In the genomic region with DNA sequence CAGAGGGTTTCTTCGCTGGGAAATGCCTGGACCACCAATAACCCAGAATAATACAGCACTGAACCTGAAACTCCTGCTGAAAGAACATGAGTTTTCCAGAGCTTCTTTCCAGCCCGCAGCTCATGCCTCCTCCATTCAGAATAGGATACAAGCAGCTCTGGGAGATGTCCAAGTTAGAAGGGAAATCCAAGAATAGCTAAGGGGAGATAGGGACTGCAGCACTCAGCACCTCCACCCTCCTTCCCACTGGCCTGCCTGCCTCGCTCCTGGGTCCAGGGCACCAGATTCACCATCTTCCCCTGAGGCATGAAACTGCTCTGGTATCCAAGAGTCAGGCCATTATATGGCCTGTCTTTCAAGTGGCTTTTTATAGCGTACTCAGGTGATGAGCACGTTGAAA, we compare ENCODE assay signal across 19 cellular contexts. TPM values are rescaled to one million over a fixed set of nuclear protein-coding genes. Genes with fewer than 3 reads are reported as not detected.
A peak's percentile ranks its signal among the peaks of the same experiment; 100 is the strongest.
DNase-seq lines count a peak whose midpoint lies in the region; ATAC-seq and TF ChIP-seq lines count a peak whose summit lies in the region.
"Had no signal": no experiment of that assay in that cellular context is flagged by ENCODE, and none has a peak within 500 bp of the region (broad histone marks: within the 10 kb centered on the region; RNA-seq: fewer than 3 reads in every experiment).

No MANE protein-coding gene starts in this region.

- no peak for TF ChIP-seq POLR2A in erythroblast (IDR thresholded peaks at IDR 0.05; ENCODE audit: low read length)

- peak; percentile 27 to 65 for DNase-seq in cardiac muscle cell (ENCODE audit: low read depth in 1 of 2, low spot score in 1 of 2)
- no peak for DNase-seq in cardiac septum (ENCODE audit: low spot score)
- no peak for DNase-seq in epithelial cell of prostate (ENCODE audit: low read depth, low spot score)
- DNase-seq in right cardiac atrium, result peak in 2 of 3 donors; percentile 55 to 65
- DNase-seq in erythroblast (lab: John Stamatoyannopoulos, UW), result no peak
- DNase-seq in AG08395 (ENCODE audit: low spot score), result no peak
- no peak for DNase-seq in stimulated activated naive CD4-positive, alpha-beta T cell (lab: John Stamatoyannopoulos, UW)
- DNase-seq: DND-41, GDM1, HCEC 1CT, NCI-H1417 treated with DMSO at 0.1 percent for 48 hours, NCI-H1930, NCI-H2171 treated with DMSO at 0.1 percent for 48 hours, NCI-H446 treated with DMSO at 0.1 percent for 48 hours, NCI-H82, PC-9 had no signal

- ATAC-seq in right cardiac atrium, result peak; percentile 81 to 91
- ATAC-seq: GM12878 had no signal

- H3K27me3 ChIP-seq in cardiac muscle cell, result no peaks in the 10 kb centered on the region
- no peaks in the 10 kb centered on the region for H3K27me3 ChIP-seq in right cardiac atrium (ENCODE audit: control insufficient read depth, insufficient read depth)

- H3K9me3 ChIP-seq in cardiac muscle cell (ENCODE audit: low read depth) (no peaks in the 10 kb centered on the region), right cardiac atrium (ENCODE audit: control insufficient read depth, low read length) (no peaks in the 10 kb centered on the region)

- H3K27ac ChIP-seq in cardiac muscle cell (no peak overlapping the region), epithelial cell of prostate (peak overlapping the region; percentile 92), right cardiac atrium (ENCODE audit: low read length) (no peak overlapping the region)
- H3K27ac ChIP-seq: C4-2B, PC-9 had no signal

- no peak for TF ChIP-seq CTCF in cardiac muscle cell (IDR thresholded peaks at IDR 0.05; ENCODE audit: low read depth, low read length)

- no peak overlapping the region for H3K4me3 ChIP-seq in cardiac muscle cell
- H3K4me3 ChIP-seq in right cardiac atrium (ENCODE audit: low read length), result no peak overlapping the region
- H3K4me3 ChIP-seq: GM12878, PC-9 had no signal

- WGBS in right cardiac atrium, result 25% methylated on average over 5 of the region's 5 CpGs

- intact Hi-C loops in cardiac septum (cut with DNase I) (no loop called here), right cardiac atrium (cut with DNase I) (no loop called here)

- peaks cover 3% of the 10 kb centered on the region for H3K4me1 ChIP-seq in cardiac muscle cell (ENCODE audit: low read depth)
- H3K4me1 ChIP-seq in right cardiac atrium (ENCODE audit: control insufficient read depth, insufficient read depth, low read length), result peaks cover 9% of the 10 kb centered on the region

- H3K36me3 ChIP-seq in cardiac muscle cell, result no peaks in the 10 kb centered on the region

RNA-seq across cellular contexts. Expression of a gene that starts 4.1 kb away (rescaled TPM):
- total RNA-seq in cardiac muscle cell (not detected in 2 replicates), cardiac septum (not detected), right cardiac atrium (not detected)
- polyA plus RNA-seq in cardiac muscle cell (not detected in 2 replicates), right cardiac atrium (not detected)
- total RNA-seq: A673, GM12878, PC-9 had no signal
- polyA plus RNA-seq: GM12878 had no signal

RNA-seq across cellular contexts. Expression of a gene that starts 11.2 kb away (rescaled TPM):
- total RNA-seq in cardiac muscle cell, result not detected in 2 replicates
- polyA plus RNA-seq in cardiac muscle cell, result not detected in 2 replicates
- total RNA-seq in cardiac septum, result not detected
- total RNA-seq in right cardiac atrium, result not detected
- polyA plus RNA-seq in right cardiac atrium, result not detected
- total RNA-seq: A673, GM12878 had no signal
- polyA plus RNA-seq: GM12878 had no signal

RNA-seq across cellular contexts. Expression of a gene that starts 23.7 kb away (rescaled TPM):
- total RNA-seq in cardiac muscle cell (not detected in 2 replicates), cardiac septum (not detected), right cardiac atrium (not detected)
- polyA plus RNA-seq in cardiac muscle cell (not detected in 2 replicates), right cardiac atrium (not detected)
- total RNA-seq: A673, GM12878, PC-9 had no signal
- polyA plus RNA-seq: GM12878 had no signal

RNA-seq across cellular contexts. Expression of a gene that starts 31.1 kb away (rescaled TPM):
- total RNA-seq in cardiac muscle cell, result not detected in 2 replicates
- not detected in 2 replicates for polyA plus RNA-seq in cardiac muscle cell
- total RNA-seq in cardiac septum, result not detected
- not detected for total RNA-seq in right cardiac atrium
- not detected for polyA plus RNA-seq in right cardiac atrium
- total RNA-seq: A673, GM12878, PC-9 had no signal
- polyA plus RNA-seq: GM12878 had no signal

RNA-seq across cellular contexts. Expression of a gene that starts 42.7 kb away (rescaled TPM):
- not detected in 2 replicates for total RNA-seq in cardiac muscle cell
- not detected in 2 replicates for polyA plus RNA-seq in cardiac muscle cell
- total RNA-seq in cardiac septum, result not detected
- not detected for total RNA-seq in right cardiac atrium
- polyA plus RNA-seq in right cardiac atrium, result not detected
- total RNA-seq: A673, GM12878, PC-9 had no signal
- polyA plus RNA-seq: GM12878 had no signal

Comparison
In these comparisons a context has a peak if more than half of its experiments do, and no peak if none do; other contexts are left out.
1. DNase-seq: peak in cardiac muscle cell (2 of 2) and right cardiac atrium (2 of 3); none in cardiac septum (single experiment), epithelial cell of prostate (single experiment), erythroblast (0 of 2), AG08395 (single experiment) and stimulated activated naive CD4-positive, alpha-beta T cell (0 of 6).